In genomic region chr3:113838631-113839209, GRCh38 we compare ENCODE assay signal across 9 cellular contexts. TPM values are rescaled to one million over a fixed set of nuclear protein-coding genes. Genes with fewer than 3 reads are reported as not detected.
DNase-seq lines count a peak whose midpoint lies in the region; ATAC-seq and TF ChIP-seq lines count a peak whose summit lies in the region.
"Had no signal": no experiment of that assay in that cellular context is flagged by ENCODE, and none has a peak within 500 bp of the region (broad histone marks: within the 10 kb centered on the region; RNA-seq: fewer than 3 reads in every experiment).

TSS of gene GRAMD1C (plus strand) at chr3:113838788. CDS start at chr3:113838910, 122 bp downstream.

- no peak for TF ChIP-seq POLR2A in lower leg skin (IDR thresholded peaks at IDR 0.05)

- TF ChIP-seq CTCF in dorsolateral prefrontal cortex (IDR thresholded peaks at IDR 0.05 in 54 of 56, conservative IDR thresholded peaks at IDR 0.05 in 2 of 56; ENCODE audit: low read depth in 1 of 56, partially characterized antibody in 56 of 56) (peak; percentile 67 to 93 (median 84)), lower leg skin (IDR thresholded peaks at IDR 0.05) (no peak)

- intact Hi-C loops in dorsolateral prefrontal cortex (cut with DNase I): loop anchor here in 1 of 2 donors (5.0 to 10.0 kb wide), 4 partner anchors 91 to 1974 kb away; partner anchors contain the start of genes ATP6V1A, CCDC191, NAA50 and QTRT2
- intact Hi-C loops in lower leg skin (cut with DNase I; ENCODE audit: low total_unique reads): loop anchor here (2.0 kb wide), 1 partner anchor 74 kb away; no protein-coding TSS in a partner anchor

- DNase-seq in CD1c-positive myeloid dendritic cell (ENCODE audit: extremely low spot score) (peak; percentile 92), NCI-H748 (lab: John Stamatoyannopoulos, UW; ENCODE audit: unreplicated experiment) (peak; percentile 86), dorsolateral prefrontal cortex (peak; percentile 73 to 89 (median 84)), lower leg skin (ENCODE audit: low spot score in 2 of 2) (peak; percentile 70 to 96)
- DNase-seq in activated CD4-positive, alpha-beta T cell treated with anti-CD3 and anti-CD28 coated beads, Interleukin-2, amount 50 U/mL, for 4 hours: peak; percentile 76 to 79
- DNase-seq in stimulated activated CD4-positive, alpha-beta T cell treated with anti-CD3 and anti-CD28 coated beads, Interleukin-4, amount 100 ng/mL, for 4 hours: peak; percentile 82 to 83

- WGBS in lower leg skin, 2 donors: 0 to 1% methylated on average over 32 to 40 of the region's 48 CpGs

- ATAC-seq in GM19452 (IDR thresholded peaks at IDR 0.05; ENCODE audit: unreplicated experiment) (peak; percentile 89), HG03571 (IDR thresholded peaks at IDR 0.05; ENCODE audit: unreplicated experiment) (peak; percentile 94)

- H3K4me3 ChIP-seq in dorsolateral prefrontal cortex (peak within 1 kb of the TSS; percentile 37 to 77 (median 64)), lower leg skin (ENCODE audit: low read depth, poor library complexity, severe bottlenecking) (peak within 1 kb of the TSS; percentile 21)

- no peaks in the 10 kb centered on the region for H3K27me3 ChIP-seq in dorsolateral prefrontal cortex

- peak within 1 kb of the TSS in 40 of 59 donors; percentile 4 to 81 (median 52) for H3K27ac ChIP-seq in dorsolateral prefrontal cortex
- H3K27ac ChIP-seq: epithelial cell of prostate had no signal

RNA-seq across cellular contexts. Expression of gene GRAMD1C, which starts in this region (rescaled TPM):
- 10 to 100 TPM in 118 of 120 experiments, 1 to 10 TPM in 2; 8.4 to 46.7 (median 22.7) TPM for total RNA-seq in dorsolateral prefrontal cortex
- 10 to 100 TPM; 23.0 to 38.2 (median 33.2) TPM for total RNA-seq in lower leg skin

Comparison
In these comparisons a context has a peak if more than half of its experiments do, and no peak if none do; other contexts are left out.
1. Peak in every context shown above with its lines: DNase-seq, ATAC-seq, H3K4me3 ChIP-seq and H3K27ac ChIP-seq.
2. CTCF ChIP-seq: peak in dorsolateral prefrontal cortex (56 of 56); none in lower leg skin (0 of 3).